Comparison of ENCODE assay signal across 2 cellular contexts in genomic region chr7:73871163-73872011, GRCh38.
TF ChIP-seq lines count a peak whose summit lies in the region.

No MANE protein-coding gene starts in this region.

TF ChIP-seq in IMR-90, 13 proteins besides CTCF, POLR2A, EP300 and RAD21:
- TF ChIP-seq SMC3 (IDR thresholded peaks at IDR 0.05; ENCODE audit: low read depth, low read length) = no peak
- TF ChIP-seq MAZ (IDR thresholded peaks at IDR 0.05; ENCODE audit: borderline replicate concordance, low read depth, low read length) = no peak
- TF ChIP-seq, protein P1, sequence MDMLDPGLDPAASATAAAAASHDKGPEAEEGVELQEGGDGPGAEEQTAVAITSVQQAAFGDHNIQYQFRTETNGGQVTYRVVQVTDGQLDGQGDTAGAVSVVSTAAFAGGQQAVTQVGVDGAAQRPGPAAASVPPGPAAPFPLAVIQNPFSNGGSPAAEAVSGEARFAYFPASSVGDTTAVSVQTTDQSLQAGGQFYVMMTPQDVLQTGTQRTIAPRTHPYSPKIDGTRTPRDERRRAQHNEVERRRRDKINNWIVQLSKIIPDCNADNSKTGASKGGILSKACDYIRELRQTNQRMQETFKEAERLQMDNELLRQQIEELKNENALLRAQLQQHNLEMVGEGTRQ (IDR thresholded peaks at IDR 0.05; ENCODE audit: low read depth, low read length) = no peak
- TF ChIP-seq MAFK (IDR thresholded peaks at IDR 0.05; ENCODE audit: low read depth, low read length) = no peak
- no peak for TF ChIP-seq BHLHE40 (IDR thresholded peaks at IDR 0.05; ENCODE audit: low read depth, low read length)
- TF ChIP-seq RFX5 (IDR thresholded peaks at IDR 0.05; ENCODE audit: low read depth, low read length) = no peak
- no peak for TF ChIP-seq CEBPB (IDR thresholded peaks at IDR 0.05; ENCODE audit: low read depth, low read length)
- TF ChIP-seq NFE2L2 (IDR thresholded peaks at IDR 0.05; ENCODE audit: low read depth, low read length) = no peak
- no peak for TF ChIP-seq RCOR1 (IDR thresholded peaks at IDR 0.05; ENCODE audit: insufficient replicate concordance, low read length)
- TF ChIP-seq, protein P2, sequence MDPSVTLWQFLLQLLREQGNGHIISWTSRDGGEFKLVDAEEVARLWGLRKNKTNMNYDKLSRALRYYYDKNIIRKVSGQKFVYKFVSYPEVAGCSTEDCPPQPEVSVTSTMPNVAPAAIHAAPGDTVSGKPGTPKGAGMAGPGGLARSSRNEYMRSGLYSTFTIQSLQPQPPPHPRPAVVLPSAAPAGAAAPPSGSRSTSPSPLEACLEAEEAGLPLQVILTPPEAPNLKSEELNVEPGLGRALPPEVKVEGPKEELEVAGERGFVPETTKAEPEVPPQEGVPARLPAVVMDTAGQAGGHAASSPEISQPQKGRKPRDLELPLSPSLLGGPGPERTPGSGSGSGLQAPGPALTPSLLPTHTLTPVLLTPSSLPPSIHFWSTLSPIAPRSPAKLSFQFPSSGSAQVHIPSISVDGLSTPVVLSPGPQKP (IDR thresholded peaks at IDR 0.05; ENCODE audit: borderline replicate concordance, low read depth, low read length) = no peak
- TF ChIP-seq MXI1 (IDR thresholded peaks at IDR 0.05; ENCODE audit: borderline replicate concordance, low read depth, low read length) = no peak
- TF ChIP-seq FOS (IDR thresholded peaks at IDR 0.05; ENCODE audit: low read depth, low read length) = no peak
- TF ChIP-seq CHD1 (IDR thresholded peaks at IDR 0.05; ENCODE audit: low read depth, low read length) = no peak

TF ChIP-seq in H1, 55 proteins besides CTCF, POLR2A, EP300 and RAD21:
- TF ChIP-seq NRF1 (IDR thresholded peaks at IDR 0.05; ENCODE audit: low read depth, low read length) (no peak), ATF3 (IDR thresholded peaks at IDR 0.05; ENCODE audit: insufficient read depth, low read depth, low read length) (no peak), ATF2 (IDR thresholded peaks at IDR 0.05; ENCODE audit: low read length) (no peak), KDM4A (IDR thresholded peaks at IDR 0.05; ENCODE audit: low read depth, low read length, severe bottlenecking) (no peak)
